ENCODE assay signal across 9 cellular contexts in the genomic region with DNA sequence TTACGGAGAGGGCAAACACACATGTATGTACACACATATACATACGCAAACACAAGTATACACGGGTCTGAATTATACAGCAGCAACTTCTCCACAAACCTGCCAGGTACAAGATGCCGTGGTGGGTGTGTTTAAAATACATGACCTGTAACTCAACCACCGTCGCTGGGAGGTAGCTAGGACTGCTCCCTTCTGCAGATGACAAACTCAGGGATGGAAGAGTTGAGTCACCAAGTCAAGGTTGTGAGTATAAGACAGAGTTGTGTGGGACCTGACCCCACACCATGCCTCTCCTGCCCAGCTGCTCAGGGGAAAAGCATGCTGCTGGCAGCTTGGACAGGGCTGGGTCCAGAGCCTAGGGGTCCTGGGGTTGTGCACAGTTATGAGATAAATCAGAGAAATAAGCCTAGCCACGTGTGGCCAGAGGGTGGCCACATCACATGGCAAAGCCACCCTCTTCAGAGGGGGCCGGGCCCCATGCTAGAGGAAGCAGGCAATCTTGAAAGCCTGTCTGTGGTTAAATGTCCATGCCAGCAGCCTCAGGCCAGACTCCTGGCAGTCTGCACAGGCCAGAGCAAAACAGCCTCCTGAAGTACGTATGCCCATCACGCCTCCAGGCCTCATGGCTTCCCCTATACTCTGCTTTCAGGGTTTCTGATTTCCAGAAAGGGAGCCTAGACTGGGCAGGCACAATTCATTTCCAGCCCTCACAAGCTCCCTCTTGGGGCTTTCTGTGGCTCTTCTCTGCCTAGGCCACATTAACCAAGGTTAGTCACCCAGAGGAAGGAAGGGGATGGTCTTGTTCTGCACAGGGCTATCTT.
DNase-seq lines count a peak whose midpoint lies in the region; ATAC-seq, FAIRE-seq and TF ChIP-seq lines count a peak whose summit lies in the region.
"Had no signal": no experiment of that assay in that cellular context is flagged by ENCODE, and none has a peak within 500 bp of the region (broad histone marks: within the 10 kb centered on the region; RNA-seq: fewer than 3 reads in every experiment).

No MANE protein-coding gene starts in this region.

- POLR2A ChIA-PET in endothelial cell of umbilical vein (lab: Charles Lee) (no interaction called here), HEK293T (lab: Yijun Ruan, JAX) (interaction anchor here (0.8 kb wide), 1 partner anchor 46 kb away, joined by 3 read pairs; no protein-coding TSS in a partner anchor)

- no TSS peak for BruUV-seq in endothelial cell of umbilical vein (replicated peaks; lab: Mats Ljungman, UMichigan)

- H3K4me1 ChIP-seq in endothelial cell of umbilical vein (ENCODE audit: control insufficient read depth, extremely low read depth, insufficient read depth, low read length): peaks cover 15% of the 10 kb centered on the region

- peak overlapping the region; percentile 45 for H3K4me3 Mint-ChIP-seq in T-helper 1 cell treated with Interleukin-12 subunit alpha and Interleukin-12 subunit beta and Interleukin-4 antibody, amounts not matched to agents 30 μg/mL and 1 μg/mL, for 36 hours

- TF ChIP-seq CTCF in GM13977 (IDR thresholded peaks at IDR 0.05; ENCODE audit: extremely low read depth, insufficient read depth, missing control alignments) (no peak), endothelial cell of umbilical vein (IDR thresholded peaks at IDR 0.05; ENCODE audit: extremely low read depth in 1 of 2, insufficient read depth in 1 of 2, low read depth in 1 of 2, low read length in 2 of 2) (peak in 1 of 2 donors; percentile 22)

- H3K27ac Mint-ChIP-seq in T-helper 1 cell treated with Interleukin-12 subunit alpha and Interleukin-12 subunit beta and Interleukin-4 antibody, amounts not matched to agents 30 μg/mL and 1 μg/mL, for 36 hours: peak overlapping the region; percentile 66

- no peaks in the 10 kb centered on the region for H3K9me3 Mint-ChIP-seq in T-helper 1 cell treated with Interleukin-12 subunit alpha and Interleukin-12 subunit beta and Interleukin-4 antibody, amounts not matched to agents 30 μg/mL and 1 μg/mL, for 36 hours

- no peaks in the 10 kb centered on the region for H3K79me2 ChIP-seq in endothelial cell of umbilical vein (ENCODE audit: control insufficient read depth, insufficient read depth, low read length)

- no peak for TF ChIP-seq POLR2A in endothelial cell of umbilical vein (IDR thresholded peaks at IDR 0.05; ENCODE audit: low read depth, low read length)

- H4K20me1 ChIP-seq in endothelial cell of umbilical vein (replicated peaks; ENCODE audit: control insufficient read depth, extremely low read depth, insufficient read depth, low read length): no peaks in the 10 kb centered on the region

- peak; percentile 36 for ATAC-seq in HG02571 (IDR thresholded peaks at IDR 0.05; ENCODE audit: unreplicated experiment)

- H3K4me2 ChIP-seq in endothelial cell of umbilical vein (ENCODE audit: insufficient read depth, low read length): no peak overlapping the region

- H3K9ac ChIP-seq in endothelial cell of umbilical vein (replicated peaks; ENCODE audit: extremely low read depth, insufficient read depth, low read length): no peak overlapping the region

- intact Hi-C loops in endothelial cell of umbilical vein (cut with micrococcal nuclease): loop anchor here (2.0 kb wide), 1 partner anchor 36 kb away; no protein-coding TSS in a partner anchor

- H3K4me1 Mint-ChIP-seq in T-helper 1 cell treated with Interleukin-12 subunit alpha and Interleukin-12 subunit beta and Interleukin-4 antibody, amounts not matched to agents 30 μg/mL and 1 μg/mL, for 36 hours (ENCODE audit: low read depth): peaks cover 36% of the 10 kb centered on the region

- no peak overlapping the region for H3K27ac ChIP-seq in endothelial cell of umbilical vein (ENCODE audit: insufficient read depth, low read depth, low read length)

- peak; percentile 89 for FAIRE-seq in endothelial cell of umbilical vein (lab: Jason Lieb, UNC)

- no peaks in the 10 kb centered on the region for H3K9me1 ChIP-seq in endothelial cell of umbilical vein (replicated peaks; ENCODE audit: control insufficient read depth, extremely low read depth, insufficient read depth, low read length)

- DNase-seq in GM13977 (ENCODE audit: low spot score) (peak; percentile 70), endothelial cell of umbilical vein (ENCODE audit: low read depth, low spot score) (peak; percentile 45), HEK293T (ENCODE audit: extremely low spot score) (no peak), SW480 (ENCODE audit: low spot score) (no peak), NCI-H1048 (lab: John Stamatoyannopoulos, UW) (no peak)
- DNase-seq in stimulated activated CD4-positive, alpha-beta T cell treated with anti-CD3 and anti-CD28 coated beads, TNF-alpha, amount 100 ng/mL, for 48 hours (ENCODE audit: low read depth in 3 of 3): peak in 2 of 3 donors; percentile 27 to 47

- in situ Hi-C loops in GM13977 (cut with MboI; ENCODE audit: low pct_unique_long_range_greater_than_20kb, low sequenced_read_pairs, unreplicated experiment): no loop called here

- no peaks in the 10 kb centered on the region for H3K9me3 ChIP-seq in endothelial cell of umbilical vein (replicated peaks; ENCODE audit: control insufficient read depth, insufficient read depth, low read length)
- H3K9me3 ChIP-seq: SJCRH30 had no signal

- CTCF ChIA-PET in endothelial cell of umbilical vein (lab: Charles Lee) (interaction anchor here (0.5 to 5.8 kb wide), 6 partner anchors 11 to 58 kb away, joined by 3 to 39 read pairs (median 7); no protein-coding TSS in a partner anchor), HEK293T (lab: Yijun Ruan, JAX) (no interaction called here)

- no peaks in the 10 kb centered on the region for H3K27me3 Mint-ChIP-seq in T-helper 1 cell treated with Interleukin-12 subunit alpha and Interleukin-12 subunit beta and Interleukin-4 antibody, amounts not matched to agents 30 μg/mL and 1 μg/mL, for 36 hours (ENCODE audit: low read depth)

- H3K36me3 ChIP-seq in endothelial cell of umbilical vein (ENCODE audit: control insufficient read depth in 2 of 2, extremely low read depth in 1 of 2, insufficient read depth in 2 of 2, low read length in 2 of 2): no peaks in the 10 kb centered on the region
- H3K36me3 ChIP-seq: SJCRH30 had no signal

- peaks cover 6% of the 10 kb centered on the region for H3K36me3 Mint-ChIP-seq in T-helper 1 cell treated with Interleukin-12 subunit alpha and Interleukin-12 subunit beta and Interleukin-4 antibody, amounts not matched to agents 30 μg/mL and 1 μg/mL, for 36 hours (ENCODE audit: low read depth)

- H2AFZ ChIP-seq in endothelial cell of umbilical vein (ENCODE audit: low read depth, low read length): no peak overlapping the region

- H3K4me3 ChIP-seq in endothelial cell of umbilical vein (replicated peaks in 1 of 3; ENCODE audit: insufficient read depth in 1 of 3, low read depth in 1 of 3, low read length in 3 of 3): no peak overlapping the region
- H3K4me3 ChIP-seq: SJCRH30 had no signal

- H3K27me3 ChIP-seq in endothelial cell of umbilical vein (ENCODE audit: control insufficient read depth in 2 of 2, insufficient read depth in 2 of 2, low read length in 2 of 2): no peaks in the 10 kb centered on the region
- H3K27me3 ChIP-seq: SJCRH30 had no signal

- dilution Hi-C loops in endothelial cell of umbilical vein (cut with MboI; ENCODE audit: extremely low pct_ligation_motif_present, low sequenced_read_pairs): no loop called here

TF ChIP-seq in endothelial cell of umbilical vein, 7 proteins besides CTCF, POLR2A, EP300 and RAD21:
- TF ChIP-seq FOS (IDR thresholded peaks at IDR 0.05; ENCODE audit: borderline replicate concordance, insufficient read depth, low read length): no peak
- no peak for TF ChIP-seq MYC (IDR thresholded peaks at IDR 0.05; ENCODE audit: low read depth, low read length)
- TF ChIP-seq, protein P1, sequence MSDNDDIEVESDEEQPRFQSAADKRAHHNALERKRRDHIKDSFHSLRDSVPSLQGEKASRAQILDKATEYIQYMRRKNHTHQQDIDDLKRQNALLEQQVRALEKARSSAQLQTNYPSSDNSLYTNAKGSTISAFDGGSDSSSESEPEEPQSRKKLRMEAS (IDR thresholded peaks at IDR 0.05; ENCODE audit: insufficient read depth, insufficient read length): no peak
- no peak for TF ChIP-seq POLR2AphosphoS5 (IDR thresholded peaks at IDR 0.05; ENCODE audit: insufficient read depth, low read depth, low read length)
- TF ChIP-seq JUN (IDR thresholded peaks at IDR 0.05; ENCODE audit: borderline replicate concordance, insufficient read depth, insufficient read length, low read depth): no peak
- TF ChIP-seq EZH2 (IDR thresholded peaks at IDR 0.05; ENCODE audit: borderline replicate concordance, low read depth, low read length, severe bottlenecking): no peak
- TF ChIP-seq GATA2 (IDR thresholded peaks at IDR 0.05; ENCODE audit: insufficient read depth, insufficient read length, low read depth, low read length): no peak

TF ChIP-seq in HEK293T, 16 proteins besides CTCF, POLR2A, EP300 and RAD21:
- no peak for TF ChIP-seq NFRKB (IDR thresholded peaks at IDR 0.05)
- no peak for TF ChIP-seq ZNF384 (IDR thresholded peaks at IDR 0.05)
- TF ChIP-seq TARDBP (IDR thresholded peaks at IDR 0.05): no peak
- no peak for TF ChIP-seq SP1 (IDR thresholded peaks at IDR 0.05)

Comparison
In these comparisons a context has a peak if more than half of its experiments do, and no peak if none do; other contexts are left out.
1. DNase-seq: peak in GM13977 (single experiment), endothelial cell of umbilical vein (single experiment) and stimulated activated CD4-positive, alpha-beta T cell treated with anti-CD3 and anti-CD28 coated beads, TNF-alpha, amount 100 ng/mL, for 48 hours (2 of 3); none in HEK293T (single experiment), SW480 (single experiment) and NCI-H1048 (single experiment).